16 cellular contexts compared by ENCODE assay signal in the genomic region with DNA sequence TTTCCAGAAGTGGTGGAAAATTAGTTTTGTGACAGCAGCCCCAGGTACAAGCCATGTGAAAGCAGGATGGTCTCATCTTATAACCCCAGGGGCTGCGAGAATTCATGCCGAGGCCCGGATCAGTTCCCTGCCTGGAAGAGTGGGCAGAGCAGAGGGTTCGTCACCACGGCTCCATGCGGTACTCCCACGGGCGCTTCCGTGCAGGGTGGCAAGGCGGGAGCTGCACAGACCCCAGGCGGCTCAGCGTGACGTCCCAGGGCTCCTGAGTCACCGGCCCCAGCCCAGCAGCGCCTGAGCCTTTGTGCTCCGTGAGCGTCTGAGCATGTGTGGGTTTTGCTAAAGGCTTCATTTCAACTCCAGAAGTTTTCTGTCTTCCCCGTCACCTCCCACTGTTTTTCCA.
DNase-seq lines count a peak whose midpoint lies in the region; ATAC-seq, FAIRE-seq and TF ChIP-seq lines count a peak whose summit lies in the region.
"Had no signal": no experiment of that assay in that cellular context is flagged by ENCODE, and none has a peak within 500 bp of the region (broad histone marks: within the 10 kb centered on the region; RNA-seq: fewer than 3 reads in every experiment).

No MANE protein-coding gene starts in this region.

- no peak for TF ChIP-seq CTCF in kidney (IDR thresholded peaks at IDR 0.05; ENCODE audit: borderline replicate concordance, extremely low read depth, insufficient read depth)

- no peaks in the 10 kb centered on the region for H3K9me3 Mint-ChIP-seq in naive thymus-derived CD8-positive, alpha-beta T cell
- H3K9me3 Mint-ChIP-seq: activated T-cell treated with anti-CD3 and anti-CD28 coated beads, Interleukin-2, amount 50 U/mL, for 72 hours; CD8-positive, alpha-beta memory T cell had no signal

- peak overlapping the region; percentile 29 for H3K27ac ChIP-seq in cingulate gyrus (ENCODE audit: low read depth, low read length)
- H3K27ac ChIP-seq in kidney (ENCODE audit: low read depth in 2 of 2, low read length in 2 of 2): peak overlapping the region; percentile 15 to 38
- H3K27ac ChIP-seq: SK-N-MC had no signal

- DNase-seq in Daoy (ENCODE audit: low read depth): peak; percentile 21
- peak; percentile 69 for DNase-seq in kidney
- DNase-seq in putamen (ENCODE audit: low spot score): peak; percentile 76
- no peak for DNase-seq in activated CD4-positive, alpha-beta T cell treated with anti-CD3 and anti-CD28 coated beads, Interleukin-2, amount 50 U/mL, for 1 hour
- DNase-seq in activated CD4-positive, alpha-beta T cell treated with anti-CD3 and anti-CD28 coated beads for 1 hour: no peak
- DNase-seq in naive thymus-derived CD8-positive, alpha-beta T cell: no peak
- DNase-seq: activated CD4-positive, alpha-beta T cell treated with anti-CD3 and anti-CD28 coated beads, Interleukin-2, amount 50 U/mL, for 48 hours; activated T-cell treated with anti-CD3 and anti-CD28 coated beads, Interleukin-2, amount 50 U/mL, for 72 hours; CD8-positive, alpha-beta memory T cell; foreskin fibroblast; KG1; occipital lobe had no signal

- H3K27ac Mint-ChIP-seq in naive thymus-derived CD8-positive, alpha-beta T cell: no peak overlapping the region
- H3K27ac Mint-ChIP-seq: activated T-cell treated with anti-CD3 and anti-CD28 coated beads, Interleukin-2, amount 50 U/mL, for 72 hours had no signal

- FAIRE-seq in kidney (lab: Jason Lieb, UNC): no peak

- H3K9me3 ChIP-seq in kidney (ENCODE audit: control insufficient read depth in 1 of 2, low read length in 2 of 2): no peaks in the 10 kb centered on the region

- H3K4me1 ChIP-seq in kidney (ENCODE audit: control insufficient read depth in 1 of 2, insufficient read depth in 1 of 2, low read depth in 1 of 2, low read length in 2 of 2): peaks cover 9 to 13% of the 10 kb centered on the region in 2 donors

- intact Hi-C loops in kidney (cut with DNase I): no loop called here

- ATAC-seq in HG03354 (IDR thresholded peaks at IDR 0.05; ENCODE audit: poor library complexity, severe bottlenecking, unreplicated experiment): no peak
- ATAC-seq in naive thymus-derived CD8-positive, alpha-beta T cell: no peak
- ATAC-seq: activated T-cell treated with anti-CD3 and anti-CD28 coated beads, Interleukin-2, amount 50 U/mL, for 72 hours; HCT116 had no signal

- H3K4me3 ChIP-seq in kidney (ENCODE audit: low read length in 2 of 2): no peak overlapping the region
- H3K4me3 ChIP-seq: SK-N-MC had no signal

- H3K36me3 ChIP-seq in kidney (ENCODE audit: control insufficient read depth in 1 of 2, insufficient read depth in 2 of 2, low read length in 2 of 2): peaks cover 2 to 14% of the 10 kb centered on the region in 2 donors

- no peak overlapping the region for H3K4me3 Mint-ChIP-seq in naive thymus-derived CD8-positive, alpha-beta T cell
- H3K4me3 Mint-ChIP-seq: activated T-cell treated with anti-CD3 and anti-CD28 coated beads, Interleukin-2, amount 50 U/mL, for 72 hours; CD8-positive, alpha-beta memory T cell had no signal

- no peak overlapping the region for H3K9ac ChIP-seq in kidney (ENCODE audit: low read length in 2 of 2)

- no peaks in the 10 kb centered on the region for H3K4me1 Mint-ChIP-seq in naive thymus-derived CD8-positive, alpha-beta T cell
- H3K4me1 Mint-ChIP-seq: CD8-positive, alpha-beta memory T cell had no signal

- no peaks in the 10 kb centered on the region for H3K27me3 Mint-ChIP-seq in naive thymus-derived CD8-positive, alpha-beta T cell
- H3K27me3 Mint-ChIP-seq: CD8-positive, alpha-beta memory T cell had no signal

- POLR2A ChIA-PET in naive thymus-derived CD8-positive, alpha-beta T cell (lab: Charles Lee): no interaction called here

- H3K36me3 Mint-ChIP-seq in naive thymus-derived CD8-positive, alpha-beta T cell: peaks cover 4 to 43% (median 6%) of the 10 kb centered on the region in 3 donors

Comparison
In these comparisons a context has a peak if more than half of its experiments do, and no peak if none do; other contexts are left out.
1. DNase-seq: peak in Daoy (single experiment), kidney (single experiment) and putamen (single experiment); none in activated CD4-positive, alpha-beta T cell treated with anti-CD3 and anti-CD28 coated beads, Interleukin-2, amount 50 U/mL, for 1 hour (single experiment), activated CD4-positive, alpha-beta T cell treated with anti-CD3 and anti-CD28 coated beads for 1 hour (single experiment) and naive thymus-derived CD8-positive, alpha-beta T cell (0 of 10).